1 cellular context compared by ENCODE assay signal in genomic region chr17:42347198-42347597, GRCh38.
TF ChIP-seq lines count a peak whose summit lies in the region.

No MANE protein-coding gene starts in this region.

TF ChIP-seq in SK-N-SH treated with all-trans-retinoic acid at 6 μM for 48 hours, 23 proteins besides CTCF, POLR2A, EP300 and RAD21 (continued from another document):
- TF ChIP-seq, protein P1, sequence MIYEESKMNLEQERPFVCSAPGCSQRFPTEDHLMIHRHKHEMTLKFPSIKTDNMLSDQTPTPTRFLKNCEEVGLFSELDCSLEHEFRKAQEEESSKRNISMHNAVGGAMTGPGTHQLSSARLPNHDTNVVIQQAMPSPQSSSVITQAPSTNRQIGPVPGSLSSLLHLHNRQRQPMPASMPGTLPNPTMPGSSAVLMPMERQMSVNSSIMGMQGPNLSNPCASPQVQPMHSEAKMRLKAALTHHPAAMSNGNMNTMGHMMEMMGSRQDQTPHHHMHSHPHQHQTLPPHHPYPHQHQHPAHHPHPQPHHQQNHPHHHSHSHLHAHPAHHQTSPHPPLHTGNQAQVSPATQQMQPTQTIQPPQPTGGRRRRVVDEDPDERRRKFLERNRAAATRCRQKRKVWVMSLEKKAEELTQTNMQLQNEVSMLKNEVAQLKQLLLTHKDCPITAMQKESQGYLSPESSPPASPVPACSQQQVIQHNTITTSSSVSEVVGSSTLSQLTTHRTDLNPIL (CRISPR knock-in tag; IDR thresholded peaks at IDR 0.05; ENCODE audit: low read depth) = peak; percentile 76
- TF ChIP-seq ISL1 (CRISPR knock-in tag; IDR thresholded peaks at IDR 0.05) = peak; percentile 83
- no peak for TF ChIP-seq PPARA (CRISPR knock-in tag; IDR thresholded peaks at IDR 0.05; ENCODE audit: borderline replicate concordance)
- TF ChIP-seq TCF4 (CRISPR knock-in tag; IDR thresholded peaks at IDR 0.05; ENCODE audit: borderline replicate concordance) = no peak
- TF ChIP-seq ZFP30 (CRISPR knock-in tag; IDR thresholded peaks at IDR 0.05) = no peak
- TF ChIP-seq GLIS3 (CRISPR knock-in tag; IDR thresholded peaks at IDR 0.05) = no peak
- TF ChIP-seq, protein P2, sequence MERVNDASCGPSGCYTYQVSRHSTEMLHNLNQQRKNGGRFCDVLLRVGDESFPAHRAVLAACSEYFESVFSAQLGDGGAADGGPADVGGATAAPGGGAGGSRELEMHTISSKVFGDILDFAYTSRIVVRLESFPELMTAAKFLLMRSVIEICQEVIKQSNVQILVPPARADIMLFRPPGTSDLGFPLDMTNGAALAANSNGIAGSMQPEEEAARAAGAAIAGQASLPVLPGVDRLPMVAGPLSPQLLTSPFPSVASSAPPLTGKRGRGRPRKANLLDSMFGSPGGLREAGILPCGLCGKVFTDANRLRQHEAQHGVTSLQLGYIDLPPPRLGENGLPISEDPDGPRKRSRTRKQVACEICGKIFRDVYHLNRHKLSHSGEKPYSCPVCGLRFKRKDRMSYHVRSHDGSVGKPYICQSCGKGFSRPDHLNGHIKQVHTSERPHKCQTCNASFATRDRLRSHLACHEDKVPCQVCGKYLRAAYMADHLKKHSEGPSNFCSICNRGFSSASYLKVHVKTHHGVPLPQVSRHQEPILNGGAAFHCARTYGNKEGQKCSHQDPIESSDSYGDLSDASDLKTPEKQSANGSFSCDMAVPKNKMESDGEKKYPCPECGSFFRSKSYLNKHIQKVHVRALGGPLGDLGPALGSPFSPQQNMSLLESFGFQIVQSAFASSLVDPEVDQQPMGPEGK (CRISPR knock-in tag; IDR thresholded peaks at IDR 0.05; ENCODE audit: borderline replicate concordance) = no peak
- no peak for TF ChIP-seq ZC3H10 (CRISPR knock-in tag; IDR thresholded peaks at IDR 0.05)
- TF ChIP-seq, protein P3, sequence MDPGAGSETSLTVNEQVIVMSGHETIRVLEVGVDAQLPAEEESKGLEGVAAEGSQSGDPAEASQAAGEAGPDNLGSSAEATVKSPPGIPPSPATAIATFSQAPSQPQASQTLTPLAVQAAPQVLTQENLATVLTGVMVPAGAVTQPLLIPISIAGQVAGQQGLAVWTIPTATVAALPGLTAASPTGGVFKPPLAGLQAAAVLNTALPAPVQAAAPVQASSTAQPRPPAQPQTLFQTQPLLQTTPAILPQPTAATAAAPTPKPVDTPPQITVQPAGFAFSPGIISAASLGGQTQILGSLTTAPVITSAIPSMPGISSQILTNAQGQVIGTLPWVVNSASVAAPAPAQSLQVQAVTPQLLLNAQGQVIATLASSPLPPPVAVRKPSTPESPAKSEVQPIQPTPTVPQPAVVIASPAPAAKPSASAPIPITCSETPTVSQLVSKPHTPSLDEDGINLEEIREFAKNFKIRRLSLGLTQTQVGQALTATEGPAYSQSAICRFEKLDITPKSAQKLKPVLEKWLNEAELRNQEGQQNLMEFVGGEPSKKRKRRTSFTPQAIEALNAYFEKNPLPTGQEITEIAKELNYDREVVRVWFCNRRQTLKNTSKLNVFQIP (CRISPR knock-in tag; IDR thresholded peaks at IDR 0.05; ENCODE audit: borderline replicate concordance, low read depth) = no peak
